8 cellular contexts compared by ENCODE assay signal in genomic region chr4:77819836-77820679, GRCh38. TPM values are rescaled to one million over a fixed set of nuclear protein-coding genes. Genes with fewer than 3 reads are reported as not detected.
DNase-seq lines count a peak whose midpoint lies in the region; ATAC-seq and TF ChIP-seq lines count a peak whose summit lies in the region.

No MANE protein-coding gene starts in this region.

- peak overlapping the region; percentile 74 for H3K4me3 ChIP-seq in GM12864 (ENCODE audit: low read depth, low read length)

- TF ChIP-seq CTCF in GM12864 (IDR thresholded peaks at IDR 0.05; ENCODE audit: low read depth, low read length, missing control alignments) (no peak), type B pancreatic cell (conservative IDR thresholded peaks at IDR 0.05) (no peak)

- ATAC-seq in HG02588 (IDR thresholded peaks at IDR 0.05; ENCODE audit: unreplicated experiment), result peak; percentile 71
- ATAC-seq in activated naive CD8-positive, alpha-beta T cell treated with anti-CD3 and anti-CD28 coated beads, Interleukin-2, amount 10 ng/mL, durations not matched to agents 7 days and 5 days (ENCODE audit: low read depth), result peak; percentile 76
- ATAC-seq in Right ventricle myocardium superior (ENCODE audit: poor library complexity), result peak; percentile 94

- H3K9me3 Mint-ChIP-seq in activated naive CD8-positive, alpha-beta T cell treated with anti-CD3 and anti-CD28 coated beads, Interleukin-2, amount 10 ng/mL, durations not matched to agents 7 days and 5 days, result no peaks in the 10 kb centered on the region
- no peaks in the 10 kb centered on the region for H3K9me3 Mint-ChIP-seq in type B pancreatic cell

- intact Hi-C loops in Right ventricle myocardium superior (cut with DNase I), result loop anchor here (2.0 kb wide), 1 partner anchor 43 kb away; the partner anchor contains the start of gene MRPL1

- H3K27me3 Mint-ChIP-seq in activated naive CD8-positive, alpha-beta T cell treated with anti-CD3 and anti-CD28 coated beads, Interleukin-2, amount 10 ng/mL, durations not matched to agents 7 days and 5 days, result no peaks in the 10 kb centered on the region
- H3K27me3 Mint-ChIP-seq in type B pancreatic cell, result peaks cover 3% of the 10 kb centered on the region

- POLR2A ChIA-PET in activated naive CD8-positive, alpha-beta T cell treated with anti-CD3 and anti-CD28 coated beads, Interleukin-2, amount 10 ng/mL, durations not matched to agents 7 days and 5 days (lab: Charles Lee), result interaction anchor here (0.5 to 7.1 kb wide), 23 partner anchors 10 to 1119 kb away, joined by 3 to 330 read pairs (median 3); partner anchors contain the start of genes MRPL1 and PAQR3

- peaks cover 41% of the 10 kb centered on the region for H3K4me1 Mint-ChIP-seq in activated naive CD8-positive, alpha-beta T cell treated with anti-CD3 and anti-CD28 coated beads, Interleukin-2, amount 10 ng/mL, durations not matched to agents 7 days and 5 days
- peaks cover 24% of the 10 kb centered on the region for H3K4me1 Mint-ChIP-seq in type B pancreatic cell (ENCODE audit: unreplicated experiment)

- peak; percentile 62 for DNase-seq in GM12864 (ENCODE audit: low read depth)
- peak; percentile 49 for DNase-seq in NCI-H1048 (lab: John Stamatoyannopoulos, UW)
- DNase-seq in SKM-1 treated with dmso at 0.1 percent for 144 hours (lab: John Stamatoyannopoulos, UW; ENCODE audit: unreplicated experiment), result peak; percentile 85
- peak; percentile 98 for DNase-seq in activated naive CD8-positive, alpha-beta T cell treated with anti-CD3 and anti-CD28 coated beads, Interleukin-2, amount 10 ng/mL, durations not matched to agents 7 days and 5 days
- peak; percentile 95 for DNase-seq in Right ventricle myocardium superior
- peak; percentile 91 for DNase-seq in pons (ENCODE audit: low spot score)
- peak; percentile 90 for DNase-seq in type B pancreatic cell (ENCODE audit: extremely low spot score, unreplicated experiment)

- peak overlapping the region; percentile 91 for H3K4me3 Mint-ChIP-seq in activated naive CD8-positive, alpha-beta T cell treated with anti-CD3 and anti-CD28 coated beads, Interleukin-2, amount 10 ng/mL, durations not matched to agents 7 days and 5 days
- peak overlapping the region; percentile 98 for H3K4me3 Mint-ChIP-seq in type B pancreatic cell

- peaks cover 21% of the 10 kb centered on the region for H3K36me3 Mint-ChIP-seq in activated naive CD8-positive, alpha-beta T cell treated with anti-CD3 and anti-CD28 coated beads, Interleukin-2, amount 10 ng/mL, durations not matched to agents 7 days and 5 days
- H3K36me3 Mint-ChIP-seq in type B pancreatic cell, result no peaks in the 10 kb centered on the region

- peak overlapping the region; percentile 90 for H3K27ac Mint-ChIP-seq in activated naive CD8-positive, alpha-beta T cell treated with anti-CD3 and anti-CD28 coated beads, Interleukin-2, amount 10 ng/mL, durations not matched to agents 7 days and 5 days
- peak overlapping the region; percentile 90 for H3K27ac Mint-ChIP-seq in type B pancreatic cell

RNA-seq across cellular contexts. Expression of gene CNOT6L, which starts 0.9 kb away (rescaled TPM):
- 100 to 1,000 TPM; 160 to 164 TPM for total RNA-seq in activated naive CD8-positive, alpha-beta T cell treated with anti-CD3 and anti-CD28 coated beads, Interleukin-2, amount 10 ng/mL, durations not matched to agents 7 days and 5 days
- total RNA-seq in Right ventricle myocardium superior, result 19.3 TPM
- 30.0 and 40.1 TPM in 2 replicates for total RNA-seq in type B pancreatic cell (ENCODE audit: low replicate concordance)

RNA-seq across cellular contexts. Expression of gene MRPL1, which starts 42.6 kb away (rescaled TPM):
- total RNA-seq in activated naive CD8-positive, alpha-beta T cell treated with anti-CD3 and anti-CD28 coated beads, Interleukin-2, amount 10 ng/mL, durations not matched to agents 7 days and 5 days, result 10 to 100 TPM; 21.4 to 29.6 TPM
- total RNA-seq in Right ventricle myocardium superior (44.8 TPM), type B pancreatic cell (ENCODE audit: low replicate concordance) (27.1 and 44.1 TPM in 2 replicates)

Comparison
In these comparisons a context has a peak if more than half of its experiments do, and no peak if none do; other contexts are left out.
1. Peak in every context shown above with its lines: DNase-seq, ATAC-seq and H3K4me3 ChIP-seq.